Comparison of ENCODE assay signal across 8 cellular contexts in the genomic region with DNA sequence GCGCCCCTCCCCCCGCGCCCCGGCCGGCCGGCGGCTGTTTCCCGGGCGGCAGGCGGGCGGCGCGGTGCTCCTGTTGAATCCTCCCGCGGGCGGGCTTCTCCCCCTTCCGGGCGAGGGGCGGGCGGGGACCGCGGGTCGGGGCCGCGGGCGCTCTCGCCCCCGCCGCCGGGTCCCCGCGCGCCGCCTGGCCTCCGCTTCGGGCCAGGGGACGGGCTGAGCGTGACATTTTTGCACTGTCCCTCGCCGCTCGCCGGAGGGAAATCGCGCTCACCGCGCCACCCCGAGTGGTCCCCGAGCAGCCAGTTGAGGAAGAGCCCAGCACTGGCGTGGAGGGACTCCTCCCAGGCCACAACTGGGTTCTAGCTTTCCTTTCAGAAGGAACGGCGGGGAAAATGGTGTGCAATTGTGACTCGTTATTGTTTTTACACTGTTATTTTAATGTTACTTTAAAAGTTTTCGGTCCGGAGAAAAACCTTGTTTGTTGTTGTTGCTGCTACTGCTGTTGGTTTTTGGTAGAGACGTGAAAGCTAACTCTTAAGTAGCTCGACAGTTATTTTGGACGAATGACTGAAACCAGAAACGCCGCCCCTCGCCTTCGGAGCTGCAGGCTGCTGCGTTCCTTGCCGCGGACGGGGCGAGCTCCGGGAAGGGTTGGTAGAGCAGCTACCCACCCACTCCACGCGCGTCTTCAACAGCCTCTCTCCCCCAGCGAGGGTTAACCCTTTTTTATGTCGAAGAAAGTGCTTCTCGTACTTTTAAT. TPM values are rescaled to one million over a fixed set of nuclear protein-coding genes. Genes with fewer than 3 reads are reported as not detected.
DNase-seq lines count a peak whose midpoint lies in the region; ATAC-seq lines count a peak whose summit lies in the region.

No MANE protein-coding gene starts in this region.

- H3K9ac ChIP-seq in mucosa of stomach (ENCODE audit: low read length): peak overlapping the region; percentile 69

- 0 to 1% methylated on average over 56 to 73 of the region's 73 CpGs for WGBS in esophagus, 2 donors

- DNase-seq in AG08396 (ENCODE audit: low spot score) (peak; percentile 71), NOMO-1 treated with DMSO at 0.1 percent for 48 hours (lab: John Stamatoyannopoulos, UW; ENCODE audit: unreplicated experiment) (peak; percentile 58), activated T-cell treated with anti-CD3 and anti-CD28 coated beads for 4 hours (peak; percentile 34)
- peak; percentile 24 for DNase-seq in stimulated activated CD8-positive, alpha-beta memory T cell treated with anti-CD3 and anti-CD28 coated beads, Interleukin-7, amount 100 ng/mL, for 24 hours (ENCODE audit: low read depth)

- H3K27ac ChIP-seq in esophagus (ENCODE audit: low read depth in 2 of 2, low read length in 1 of 2): peak overlapping the region; percentile 87 to 98

- H3K36me3 ChIP-seq in esophagus (ENCODE audit: control insufficient read depth in 2 of 2, insufficient read depth in 2 of 2, low read length in 1 of 2): no peaks in the 10 kb centered on the region
- H3K36me3 ChIP-seq in mucosa of stomach (ENCODE audit: control insufficient read depth, insufficient read depth, low read length): no peaks in the 10 kb centered on the region

- H3K9me3 ChIP-seq in esophagus (ENCODE audit: control insufficient read depth in 2 of 2, insufficient read depth in 1 of 2, low read depth in 1 of 2, low read length in 1 of 2): no peaks in the 10 kb centered on the region
- H3K9me3 ChIP-seq in mucosa of stomach (ENCODE audit: control insufficient read depth, low read length): no peaks in the 10 kb centered on the region

- ATAC-seq in GM18867 (IDR thresholded peaks at IDR 0.05; ENCODE audit: unreplicated experiment) (peak; percentile 40), HG03108 (IDR thresholded peaks at IDR 0.05; ENCODE audit: unreplicated experiment) (peak; percentile 36)

- H3K27me3 ChIP-seq in esophagus (ENCODE audit: control insufficient read depth in 1 of 2, insufficient read depth in 2 of 2, low read length in 2 of 2): no peaks in the 10 kb centered on the region
- H3K27me3 ChIP-seq in mucosa of stomach (ENCODE audit: control insufficient read depth, insufficient read depth, low read length): no peaks in the 10 kb centered on the region

- H3K4me1 ChIP-seq in esophagus (ENCODE audit: control insufficient read depth in 2 of 2, insufficient read depth in 2 of 2, low read length in 1 of 2) (no peaks in the 10 kb centered on the region), mucosa of stomach (ENCODE audit: control insufficient read depth, insufficient read depth, low read length) (peaks cover 10% of the 10 kb centered on the region)

- H3K4me3 ChIP-seq in esophagus (ENCODE audit: low read depth in 1 of 2, low read length in 2 of 2) (peak overlapping the region; percentile 81 to 87), mucosa of stomach (ENCODE audit: low read length) (peak overlapping the region; percentile 51)

RNA-seq across cellular contexts. Expression of a gene that starts 0.9 kb away (rescaled TPM):
- polyA plus RNA-seq in esophagus: 1 to 10 TPM; 2.5 to 3.8 TPM

RNA-seq across cellular contexts. Expression of a gene that starts 48.6 kb away (rescaled TPM):
- 10 to 100 TPM; 30.7 to 37.5 TPM for polyA plus RNA-seq in esophagus

Comparison
In these comparisons a context has a peak if more than half of its experiments do, and no peak if none do; other contexts are left out.
1. Peak in every context shown above with its lines: DNase-seq, ATAC-seq, H3K4me3 ChIP-seq and H3K27ac ChIP-seq.